19 cellular contexts compared by ENCODE assay signal in genomic region chr1:24934300-24935195, GRCh38. TPM values are rescaled to one million over a fixed set of nuclear protein-coding genes. Genes with fewer than 3 reads are reported as not detected.
DNase-seq lines count a peak whose midpoint lies in the region; ATAC-seq and TF ChIP-seq lines count a peak whose summit lies in the region.
"Had no signal": no experiment of that assay in that cellular context is flagged by ENCODE, and none has a peak within 500 bp of the region (broad histone marks: within the 10 kb centered on the region; RNA-seq: fewer than 3 reads in every experiment).

No MANE protein-coding gene starts in this region.

- H3K18ac ChIP-seq in IMR-90 (ENCODE audit: low read depth, low read length) = no peak overlapping the region

- H3K36me3 ChIP-seq in IMR-90 (ENCODE audit: control insufficient read depth, insufficient read depth, low read length) (no peaks in the 10 kb centered on the region), brain microvascular endothelial cell (replicated peaks) (no peaks in the 10 kb centered on the region), osteoblast (ENCODE audit: insufficient read depth, low read length) (no peaks in the 10 kb centered on the region), tibial nerve (no peaks in the 10 kb centered on the region)
- H3K36me3 ChIP-seq: breast epithelium, neutrophil had no signal

- in situ Hi-C loops in IMR-90 (cut with MboI; ENCODE audit: low sequenced_read_pairs) (loop anchor here (5.0 to 10.0 kb wide), 2 partner anchors 168 to 270 kb away; no protein-coding TSS in a partner anchor), brain microvascular endothelial cell (cut with HindIII; ENCODE audit: low pct_ligation_motif_present, low sequenced_read_pairs) (no loop called here)

- no peak overlapping the region for H3K4me3 ChIP-seq in IMR-90 (ENCODE audit: insufficient read depth, low read depth, low read length)
- no peak overlapping the region for H3K4me3 ChIP-seq in brain microvascular endothelial cell (ENCODE audit: low read depth, low read length)
- H3K4me3 ChIP-seq in osteoblast (ENCODE audit: insufficient read depth, low read length) = no peak overlapping the region
- H3K4me3 ChIP-seq in tibial nerve = no peak overlapping the region
- H3K4me3 ChIP-seq: breast epithelium had no signal

- H3K9me1 ChIP-seq in IMR-90 (ENCODE audit: insufficient read depth, low read length) = no peaks in the 10 kb centered on the region; the same call in 1 of the 2 replicates

- WGBS in IMR-90 (ENCODE audit: extremely low coverage in 2 of 2, insufficient read length in 1 of 2), 2 experiments = 29% methylated on average over 8 of the region's 16 CpGs; no CpG with 5 or more reads in 1 of the 2 experiments
- WGBS in tibial nerve, 2 donors = 31 to 36% methylated on average over 16 of the region's 16 CpGs

- no peaks in the 10 kb centered on the region for H3K79me1 ChIP-seq in IMR-90 (ENCODE audit: low read depth in 1 of 2, low read length in 2 of 2)

- no peak overlapping the region for H3K14ac ChIP-seq in IMR-90 (replicated peaks; ENCODE audit: low read depth, low read length)

- H4K20me1 ChIP-seq in IMR-90 (ENCODE audit: insufficient read depth, low read length) (peaks cover 11% of the 10 kb centered on the region), osteoblast (ENCODE audit: insufficient read depth, low read length) (peaks cover 13% of the 10 kb centered on the region)

- intact Hi-C loops in IMR-90 (cut with micrococcal nuclease) = loop anchor here (1.0 kb wide), 1 partner anchor 162 kb away; no protein-coding TSS in a partner anchor

- H4K91ac ChIP-seq in IMR-90 (ENCODE audit: insufficient read depth, low read depth, low read length) = no peak overlapping the region; the same call in 1 of the 2 replicates

- H2AFZ ChIP-seq in IMR-90 (replicated peaks; ENCODE audit: low read length, poor library complexity) = peak overlapping the region; percentile 9
- H2AFZ ChIP-seq in osteoblast (ENCODE audit: low read length) = no peak overlapping the region

- H3K9ac ChIP-seq in IMR-90 (ENCODE audit: low read depth, low read length) = no peak overlapping the region

- no peak for TF ChIP-seq RAD21 in IMR-90 (IDR thresholded peaks at IDR 0.05; ENCODE audit: low read length)

- no peak overlapping the region for H2AK9ac ChIP-seq in IMR-90 (replicated peaks; ENCODE audit: low read depth, low read length, poor library complexity)

- dilution Hi-C loops in IMR-90 (cut with HindIII; ENCODE audit: low sequenced_read_pairs, unreplicated experiment) = no loop called here

- TF ChIP-seq CTCF in IMR-90 (conservative IDR thresholded peaks at IDR 0.05; ENCODE audit: low read depth, low read length) = no peak
- TF ChIP-seq CTCF in brain microvascular endothelial cell (IDR thresholded peaks at IDR 0.05; ENCODE audit: low read depth, low read length, missing control alignments) = peak; percentile 22
- TF ChIP-seq CTCF in osteoblast (IDR thresholded peaks at IDR 0.05; ENCODE audit: extremely low read depth, low read depth, low read length) = no peak
- TF ChIP-seq CTCF in tibial nerve (IDR thresholded peaks at IDR 0.05) = no peak
- TF ChIP-seq CTCF in GM20000 (IDR thresholded peaks at IDR 0.05; ENCODE audit: extremely low read depth, missing control alignments) = no peak

- no peaks in the 10 kb centered on the region for H3K27me3 Mint-ChIP-seq in activated T-cell treated with anti-CD3 and anti-CD28 coated beads, Interleukin-2, amount 50 U/mL, for 24 hours

- H3K9me3 ChIP-seq in IMR-90 (ENCODE audit: control insufficient read depth, insufficient read depth, low read length) (peaks cover 3% of the 10 kb centered on the region; the same call in 1 of the 2 replicates), osteoblast (ENCODE audit: low read depth, low read length) (no peaks in the 10 kb centered on the region), tibial nerve (peaks cover 0 to 4% (median 0%) of the 10 kb centered on the region in 4 donors)
- H3K9me3 ChIP-seq: breast epithelium, neutrophil had no signal

- no peak overlapping the region for H2BK20ac ChIP-seq in IMR-90 (ENCODE audit: low read depth, low read length)

- H3K4ac ChIP-seq in IMR-90 (ENCODE audit: low read depth, low read length) = no peak overlapping the region

- POLR2A ChIA-PET in IMR-90 (lab: Charles Lee; ENCODE audit: unreplicated experiment) = no interaction called here

- no peak overlapping the region for H4K8ac ChIP-seq in IMR-90 (ENCODE audit: low read depth in 2 of 2, low read length in 2 of 2)

- H3K4me2 ChIP-seq in IMR-90 (ENCODE audit: low read depth, low read length) = no peak overlapping the region
- no peak overlapping the region for H3K4me2 ChIP-seq in osteoblast (ENCODE audit: insufficient read depth, low read length)

- no peaks in the 10 kb centered on the region for H3K79me2 ChIP-seq in osteoblast (ENCODE audit: insufficient read depth, low read length)

- peaks cover 2% of the 10 kb centered on the region; the same call in 1 of the 2 replicates for H3K4me1 ChIP-seq in IMR-90 (ENCODE audit: control insufficient read depth, insufficient read depth, low read length)
- no peaks in the 10 kb centered on the region for H3K4me1 ChIP-seq in osteoblast (ENCODE audit: insufficient read depth, low read length)
- peaks cover 0 to 29% (median 11%) of the 10 kb centered on the region in 4 donors for H3K4me1 ChIP-seq in tibial nerve
- H3K4me1 ChIP-seq: breast epithelium had no signal

- no TSS peak for BruUV-seq in IMR-90 (replicated peaks; lab: Mats Ljungman, UMichigan)

- peaks cover 89% of the 10 kb centered on the region for H3K36me3 Mint-ChIP-seq in activated T-cell treated with anti-CD3 and anti-CD28 coated beads, Interleukin-2, amount 50 U/mL, for 24 hours (ENCODE audit: low read depth)

- H3K56ac ChIP-seq in IMR-90 (ENCODE audit: extremely low read depth, insufficient read depth, low read length) = no peak overlapping the region

- no peak for TF ChIP-seq EP300 in tibial nerve (IDR thresholded peaks at IDR 0.05)

- no peak overlapping the region for H4K5ac ChIP-seq in IMR-90 (ENCODE audit: low read depth, low read length)

- H3K4me1 Mint-ChIP-seq in activated T-cell treated with anti-CD3 and anti-CD28 coated beads, Interleukin-2, amount 50 U/mL, for 24 hours (ENCODE audit: low read depth) = peaks cover 84% of the 10 kb centered on the region

- peaks cover 57% of the 10 kb centered on the region for H3K27me3 ChIP-seq in IMR-90 (ENCODE audit: control insufficient read depth, insufficient read depth, low read length)
- H3K27me3 ChIP-seq in brain microvascular endothelial cell (replicated peaks) = no peaks in the 10 kb centered on the region
- peaks cover 7% of the 10 kb centered on the region for H3K27me3 ChIP-seq in osteoblast (ENCODE audit: insufficient read depth, low read length)
- peaks cover 10 to 58% of the 10 kb centered on the region in 2 donors for H3K27me3 ChIP-seq in tibial nerve

- DNase-seq in activated T-cell treated with anti-CD3 and anti-CD28 coated beads, Interleukin-2, amount 50 U/mL, for 24 hours = no peak
- DNase-seq in activated T-cell treated with anti-CD3 and anti-CD28 coated beads, Interleukin-2, amount 50 U/mL, for 1 hour = no peak
- DNase-seq in IMR-90 (no peak), brain microvascular endothelial cell (no peak), osteoblast (ENCODE audit: insufficient read length, low spot score, missing footprints) (peak; percentile 90), tibial nerve (ENCODE audit: low spot score in 2 of 2) (no peak), GM20000 (ENCODE audit: low spot score) (no peak), NCI-H1048 (lab: John Stamatoyannopoulos, UW) (no peak)
- DNase-seq: activated gamma-delta T cell treated with Interleukin-2 at 50 U/mL for 16 hours; DMS 273 treated with DMSO at 0.1 percent for 48 hours; effector memory CD4-positive, alpha-beta T cell; mammary epithelial cell; NCI-H2081 treated with DMSO at 0.1 percent for 48 hours; NCI-H69; RPMI8226 had no signal

- CTCF ChIA-PET in IMR-90 (lab: Yijun Ruan, JAX) = no interaction called here

- H2BK120ac ChIP-seq in IMR-90 (ENCODE audit: low read depth, low read length) = peak overlapping the region; percentile 1; the same call in 1 of the 2 replicates

- ATAC-seq in IMR-90 (ENCODE audit: low read depth) = no peak

- TF ChIP-seq POLR2A in IMR-90 (IDR thresholded peaks at IDR 0.05; ENCODE audit: low read depth, low read length) = no peak
- TF ChIP-seq POLR2A in tibial nerve (IDR thresholded peaks at IDR 0.05) = no peak

- H2AK5ac ChIP-seq in IMR-90 (ENCODE audit: low read depth, low read length) = 0 out of 2 replicates have a peak overlapping the region, but pooled peaks have one; percentile 9

- no peak overlapping the region for H2BK5ac ChIP-seq in IMR-90 (ENCODE audit: low read depth, low read length, poor library complexity, severe bottlenecking)

- H3K27ac Mint-ChIP-seq in activated T-cell treated with anti-CD3 and anti-CD28 coated beads, Interleukin-2, amount 50 U/mL, for 24 hours = peak overlapping the region; percentile 90
- H3K27ac Mint-ChIP-seq: T-helper 2 cell treated with Interferon-gamma antibody and Interleukin-4, amounts not matched to agents 5 μg/mL and 100 μg/mL, for 36 hours had no signal

- no peak overlapping the region for H3K4me3 Mint-ChIP-seq in activated T-cell treated with anti-CD3 and anti-CD28 coated beads, Interleukin-2, amount 50 U/mL, for 24 hours
- H3K4me3 Mint-ChIP-seq: T-helper 2 cell treated with Interferon-gamma antibody and Interleukin-4, amounts not matched to agents 5 μg/mL and 100 μg/mL, for 36 hours had no signal

- no peak overlapping the region for H2BK15ac ChIP-seq in IMR-90 (ENCODE audit: low read depth, low read length)

- H3K27ac ChIP-seq in IMR-90 (ENCODE audit: insufficient read depth, low read length) (no peak overlapping the region), brain microvascular endothelial cell (no peak overlapping the region), osteoblast (ENCODE audit: low read depth, low read length) (no peak overlapping the region), tibial nerve (no peak overlapping the region)
- H3K27ac ChIP-seq: breast epithelium, neutrophil had no signal

- no peaks in the 10 kb centered on the region for H3K9me3 Mint-ChIP-seq in activated T-cell treated with anti-CD3 and anti-CD28 coated beads, Interleukin-2, amount 50 U/mL, for 24 hours
- H3K9me3 Mint-ChIP-seq: T-helper 2 cell treated with Interferon-gamma antibody and Interleukin-4, amounts not matched to agents 5 μg/mL and 100 μg/mL, for 36 hours had no signal

- H3K23ac ChIP-seq in IMR-90 (ENCODE audit: low read depth, low read length) = no peak overlapping the region

TF ChIP-seq in IMR-90, 13 proteins besides CTCF, POLR2A, EP300 and RAD21 (continues in another document):
- no peak for TF ChIP-seq MAZ (IDR thresholded peaks at IDR 0.05; ENCODE audit: borderline replicate concordance, low read depth, low read length)
- no peak for TF ChIP-seq FOS (IDR thresholded peaks at IDR 0.05; ENCODE audit: low read depth, low read length)
- TF ChIP-seq SMC3 (IDR thresholded peaks at IDR 0.05; ENCODE audit: low read depth, low read length) = no peak

RNA-seq across cellular contexts. Expression of gene RUNX3, which starts 4.5 kb away (rescaled TPM):
- total RNA-seq in IMR-90 (2012; rRNA removed) = not detected in 2 replicates
- 0.07 TPM in 2 replicates for polyA plus RNA-seq in IMR-90 (2012; rRNA removed)
- polyA plus RNA-seq in IMR-90 (2012; cell fraction: cytosol; rRNA removed) = 0.01 and 0.04 TPM in 2 replicates
- 0.02 TPM in 1 of 2 replicates, not detected in the other for polyA plus RNA-seq in IMR-90 (2012; cell fraction: nucleus; rRNA removed; ENCODE audit: low replicate concordance)
- total RNA-seq in osteoblast = 1.8 and 3.6 TPM in 2 replicates
- total RNA-seq in tibial nerve = 1 to 10 TPM in 3 of 4 donors, under 1 TPM in 1; 0.22 to 3.3 (median 1.2) TPM
- total RNA-seq: MCF 10A had no signal
